ENCODE assay signal across 28 cellular contexts in genomic region chrX:31851761-31852160, GRCh38.
"Had no signal": no experiment of that assay in that cellular context is flagged by ENCODE, and none has a peak within 500 bp of the region (broad histone marks: within the 10 kb centered on the region; RNA-seq: fewer than 3 reads in every experiment).

No MANE protein-coding gene starts in this region.

- H3K9me3 ChIP-seq: colonic mucosa, esophagus muscularis mucosa, esophagus squamous epithelium, gastrocnemius medialis, gastroesophageal sphincter, heart left ventricle, heart right ventricle had no signal

- FAIRE-seq: endometrium, frontal cortex had no signal

- H3K4me3 ChIP-seq: colonic mucosa, coronary artery, dorsolateral prefrontal cortex, esophagus muscularis mucosa, esophagus squamous epithelium, gastrocnemius medialis, gastroesophageal sphincter, heart left ventricle, heart right ventricle, hepatocyte had no signal

- H3K4me3 Mint-ChIP-seq: dendritic cell treated with granulocyte-macrophage colony-stimulating factor and Interleukin-4, amounts not matched to agents 40 ng/mL and 50 ng/mL, for 4 days; effector memory CD8-positive, alpha-beta T cell; endodermal cell had no signal

- H3K36me3 ChIP-seq: colonic mucosa, esophagus muscularis mucosa, esophagus squamous epithelium, gastrocnemius medialis, gastroesophageal sphincter, heart left ventricle, heart right ventricle had no signal

- H3K79me2 ChIP-seq: hepatocyte had no signal

- H3K27me3 Mint-ChIP-seq: dendritic cell treated with granulocyte-macrophage colony-stimulating factor and Interleukin-4, amounts not matched to agents 40 ng/mL and 50 ng/mL, for 4 days; effector memory CD8-positive, alpha-beta T cell had no signal

- H2AFZ ChIP-seq: hepatocyte had no signal

- DNase-seq: colonic mucosa; cortex of kidney; dermis blood vessel endothelial cell; dorsolateral prefrontal cortex; effector CD4-positive, alpha-beta T cell; effector CD8-positive, alpha-beta T cell; effector memory CD4-positive, alpha-beta T cell; effector memory CD8-positive, alpha-beta T cell; endodermal cell; erythroblast; esophagus squamous epithelium; foreskin fibroblast; foreskin keratinocyte; foreskin melanocyte; gastrocnemius medialis; glutamatergic neuron; head of caudate nucleus; heart left ventricle; heart right ventricle had no signal

- H3K9me3 Mint-ChIP-seq: dendritic cell treated with granulocyte-macrophage colony-stimulating factor and Interleukin-4, amounts not matched to agents 40 ng/mL and 50 ng/mL, for 4 days had no signal

- H3K27ac Mint-ChIP-seq: dendritic cell treated with granulocyte-macrophage colony-stimulating factor and Interleukin-4, amounts not matched to agents 40 ng/mL and 50 ng/mL, for 4 days; effector memory CD8-positive, alpha-beta T cell; endodermal cell had no signal

- H3K4me2 ChIP-seq: hepatocyte had no signal

- ATAC-seq: effector memory CD8-positive, alpha-beta T cell; esophagus mucosa; foreskin keratinocyte; gastrocnemius medialis; gastroesophageal sphincter; heart left ventricle; heart right ventricle had no signal

- H3K27ac ChIP-seq: colonic mucosa, coronary artery, dorsolateral prefrontal cortex, epithelial cell of prostate, esophagus muscularis mucosa, esophagus squamous epithelium, foreskin keratinocyte, gastrocnemius medialis, gastroesophageal sphincter, heart left ventricle, heart right ventricle, hepatocyte had no signal

- H3K4me1 ChIP-seq: colonic mucosa, esophagus muscularis mucosa, esophagus squamous epithelium, foreskin keratinocyte, gastrocnemius medialis, gastroesophageal sphincter, heart left ventricle, heart right ventricle had no signal

- H3K27me3 ChIP-seq: colonic mucosa, esophagus muscularis mucosa, esophagus squamous epithelium, foreskin keratinocyte, gastrocnemius medialis, gastroesophageal sphincter, heart left ventricle, heart right ventricle, hepatocyte had no signal
